In the genomic region with DNA sequence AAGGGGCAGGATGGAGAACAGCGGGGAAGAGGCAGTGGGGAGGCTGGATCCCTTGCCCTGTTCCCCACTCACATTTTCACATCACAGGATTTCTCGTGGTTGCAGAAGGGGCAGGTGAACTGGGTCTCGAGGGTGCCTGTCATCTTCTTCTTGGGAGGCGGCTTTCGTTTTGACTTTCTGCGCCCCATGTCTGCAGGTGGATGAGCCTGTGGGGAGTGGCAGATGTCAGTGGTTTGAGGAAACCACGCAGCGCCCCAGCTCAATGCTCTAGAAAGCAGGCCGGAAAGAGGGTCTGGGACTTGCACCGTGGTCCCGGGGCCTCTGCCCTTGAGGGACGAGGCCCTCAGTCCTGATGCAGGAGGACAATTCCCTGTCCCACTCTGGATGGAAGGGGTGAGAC, we compare ENCODE assay signal across 20 cellular contexts. TPM values are rescaled to one million over a fixed set of nuclear protein-coding genes. Genes with fewer than 3 reads are reported as not detected.
DNase-seq lines count a peak whose midpoint lies in the region; ATAC-seq, FAIRE-seq and TF ChIP-seq lines count a peak whose summit lies in the region.
"Had no signal": no experiment of that assay in that cellular context is flagged by ENCODE, and none has a peak within 500 bp of the region (broad histone marks: within the 10 kb centered on the region; RNA-seq: fewer than 3 reads in every experiment).

No MANE protein-coding gene starts in this region.

- H3K27ac Mint-ChIP-seq in activated CD4-positive, alpha-beta T cell treated with anti-CD3 and anti-CD28 coated beads, Interleukin-2, amount 10 ng/mL, durations not matched to agents 24 days and 14 days: peak overlapping the region; percentile 27
- peak overlapping the region; percentile 34 for H3K27ac Mint-ChIP-seq in T-helper 17 cell
- no peak overlapping the region for H3K27ac Mint-ChIP-seq in neural crest cell (ENCODE audit: unreplicated experiment)

- H3K4me1 ChIP-seq in A673 (ENCODE audit: insufficient read depth, low read length, poor library complexity, severe bottlenecking): peaks cover 6% of the 10 kb centered on the region

- peak; percentile 78 for FAIRE-seq in GM12891 (lab: Jason Lieb, UNC)
- FAIRE-seq: RCC 7860 had no signal

- no TSS peak for BruUV-seq in A673 (replicated peaks; lab: Mats Ljungman, UMichigan)

- CTCF ChIA-PET in A673 (lab: Charles Lee): no interaction called here

- H3K36me3 Mint-ChIP-seq in activated CD4-positive, alpha-beta T cell treated with anti-CD3 and anti-CD28 coated beads, Interleukin-2, amount 10 ng/mL, durations not matched to agents 24 days and 14 days (ENCODE audit: low read depth): peaks cover 32% of the 10 kb centered on the region
- peaks cover 4% of the 10 kb centered on the region for H3K36me3 Mint-ChIP-seq in T-helper 17 cell (ENCODE audit: low read depth)
- peaks cover 5% of the 10 kb centered on the region for H3K36me3 Mint-ChIP-seq in neural crest cell (ENCODE audit: low read depth)

- peaks cover 21% of the 10 kb centered on the region for H3K36me3 ChIP-seq in A673 (ENCODE audit: insufficient read depth, low read length, poor library complexity, severe bottlenecking)

- H3K27ac ChIP-seq in A673 (ENCODE audit: low read depth, low read length, poor library complexity, severe bottlenecking): no peak overlapping the region
- H3K27ac ChIP-seq: coronary artery, upper lobe of right lung had no signal

- TF ChIP-seq POLR2A in GM12891 (IDR thresholded peaks at IDR 0.05; ENCODE audit: low read depth, low read length): no peak

- ATAC-seq in T-helper 17 cell: no peak
- no peak for ATAC-seq in HG02623 (IDR thresholded peaks at IDR 0.05; ENCODE audit: unreplicated experiment)
- ATAC-seq: stimulated activated naive CD8-positive, alpha-beta T cell treated with anti-CD3 and anti-CD28 coated beads, Interleukin-15, Interleukin-2, amounts not matched to agents 100 U/mL and 50 U/mL, for 24 hours; upper lobe of right lung had no signal

- no peak overlapping the region for H3K4me3 ChIP-seq in A673 (ENCODE audit: low read depth, low read length, poor library complexity, severe bottlenecking)
- H3K4me3 ChIP-seq: coronary artery, upper lobe of right lung had no signal

- no peak overlapping the region for H3K4me3 Mint-ChIP-seq in activated CD4-positive, alpha-beta T cell treated with anti-CD3 and anti-CD28 coated beads, Interleukin-2, amount 10 ng/mL, durations not matched to agents 24 days and 14 days
- H3K4me3 Mint-ChIP-seq in T-helper 17 cell (peak overlapping the region; percentile 70), neural crest cell (peak overlapping the region; percentile 67)

- POLR2A ChIA-PET in A673 (lab: Charles Lee; ENCODE audit: low non-redundant PET): no interaction called here

- H3K9me3 Mint-ChIP-seq in activated CD4-positive, alpha-beta T cell treated with anti-CD3 and anti-CD28 coated beads, Interleukin-2, amount 10 ng/mL, durations not matched to agents 24 days and 14 days: no peaks in the 10 kb centered on the region
- no peaks in the 10 kb centered on the region for H3K9me3 Mint-ChIP-seq in neural crest cell

- no peaks in the 10 kb centered on the region for H3K27me3 Mint-ChIP-seq in activated CD4-positive, alpha-beta T cell treated with anti-CD3 and anti-CD28 coated beads, Interleukin-2, amount 10 ng/mL, durations not matched to agents 24 days and 14 days
- H3K27me3 Mint-ChIP-seq in T-helper 17 cell: no peaks in the 10 kb centered on the region
- no peaks in the 10 kb centered on the region for H3K27me3 Mint-ChIP-seq in neural crest cell (ENCODE audit: low read depth)

- DNase-seq in activated CD4-positive, alpha-beta T cell treated with anti-CD3 and anti-CD28 coated beads, Interleukin-2, amount 10 ng/mL, durations not matched to agents 24 days and 14 days: no peak
- no peak for DNase-seq in activated CD4-positive, alpha-beta T cell treated with anti-CD3 and anti-CD28 coated beads for 48 hours
- DNase-seq in GM12891 (ENCODE audit: insufficient read length, low spot score) (no peak), T-helper 17 cell (no peak), neural crest cell (ENCODE audit: low read depth, low spot score) (no peak), A673 (ENCODE audit: low spot score) (no peak)
- DNase-seq in stimulated activated naive CD4-positive, alpha-beta T cell (lab: John Stamatoyannopoulos, UW): no peak
- DNase-seq: 8988T; activated naive CD4-positive, alpha-beta T cell; GDM1; KBM-7; mammary epithelial cell; NCI-H1694 treated with DMSO at 0.1 percent for 48 hours; NCI-H345; stimulated activated naive CD8-positive, alpha-beta T cell treated with anti-CD3 and anti-CD28 coated beads, Interleukin-15, Interleukin-2, amounts not matched to agents 100 U/mL and 50 U/mL, for 24 hours; T-helper 9 cell; upper lobe of right lung had no signal

- intact Hi-C loops in activated CD4-positive, alpha-beta T cell treated with anti-CD3 and anti-CD28 coated beads, Interleukin-2, amount 10 ng/mL, durations not matched to agents 24 days and 14 days (cut with micrococcal nuclease): no loop called here
- intact Hi-C loops in A673 (cut with micrococcal nuclease; ENCODE audit: unreplicated experiment): no loop called here

- H3K9me3 ChIP-seq in T-helper 17 cell (ENCODE audit: control insufficient read depth, low read length, poor library complexity, severe bottlenecking) (no peaks in the 10 kb centered on the region), A673 (ENCODE audit: low read depth, low read length, poor library complexity, severe bottlenecking) (no peaks in the 10 kb centered on the region)
- H3K9me3 ChIP-seq: upper lobe of right lung had no signal

- TF ChIP-seq CTCF in neural crest cell (conservative IDR thresholded peaks at IDR 0.05) (no peak), A673 (conservative IDR thresholded peaks at IDR 0.05; ENCODE audit: low read depth, low read length) (no peak)

- H3K27me3 ChIP-seq in A673 (replicated peaks; ENCODE audit: insufficient read depth, low read depth, low read length, poor library complexity): no peaks in the 10 kb centered on the region
- H3K27me3 ChIP-seq: upper lobe of right lung had no signal

- H3K4me1 Mint-ChIP-seq in activated CD4-positive, alpha-beta T cell treated with anti-CD3 and anti-CD28 coated beads, Interleukin-2, amount 10 ng/mL, durations not matched to agents 24 days and 14 days: peaks cover 29% of the 10 kb centered on the region
- H3K4me1 Mint-ChIP-seq in T-helper 17 cell: peaks cover 30% of the 10 kb centered on the region
- H3K4me1 Mint-ChIP-seq in neural crest cell: peaks cover 17% of the 10 kb centered on the region

TF ChIP-seq in GM12891, 5 proteins besides CTCF, POLR2A, EP300 and RAD21:
- TF ChIP-seq POU2F2 (IDR thresholded peaks at IDR 0.05; ENCODE audit: low read depth, low read length) (0 out of 2 replicates have a peak, but pooled peaks have one; percentile 18), PAX5 (IDR thresholded peaks at IDR 0.05; ENCODE audit: insufficient read depth, low read length, severe bottlenecking) (no peak)

RNA-seq across cellular contexts. Expression of a gene that starts 4.9 kb away (rescaled TPM):
- 71.9 and 74.2 TPM in 2 replicates for total RNA-seq in activated CD4-positive, alpha-beta T cell treated with anti-CD3 and anti-CD28 coated beads, Interleukin-2, amount 10 ng/mL, durations not matched to agents 24 days and 14 days
- polyA plus RNA-seq in GM12891 (2012; ENCODE audit: low read depth, missing spikeins): 63.9 TPM
- 10 to 100 TPM; 33.9 to 40.6 TPM for total RNA-seq in T-helper 17 cell
- 69.8 and 70.0 TPM in 2 replicates for total RNA-seq in neural crest cell
- total RNA-seq in A673 (2021): 83.5 and 97.9 TPM in 2 replicates

RNA-seq across cellular contexts. Expression of a gene that starts 15.5 kb away (rescaled TPM):
- total RNA-seq in activated CD4-positive, alpha-beta T cell treated with anti-CD3 and anti-CD28 coated beads, Interleukin-2, amount 10 ng/mL, durations not matched to agents 24 days and 14 days: not detected in 2 replicates
- 0.17 TPM for polyA plus RNA-seq in GM12891 (2012; ENCODE audit: low read depth, missing spikeins)
- total RNA-seq in T-helper 17 cell (1 to 10 TPM in 1 of 2 donors, not detected in 1; 2.6 TPM), neural crest cell (1.6 and 1.8 TPM in 2 replicates), A673 (2021) (0.60 TPM in 1 of 2 replicates, not detected in the other)

RNA-seq across cellular contexts. Expression of a gene that starts 23.3 kb away (rescaled TPM):
- total RNA-seq in activated CD4-positive, alpha-beta T cell treated with anti-CD3 and anti-CD28 coated beads, Interleukin-2, amount 10 ng/mL, durations not matched to agents 24 days and 14 days: 8.2 and 9.5 TPM in 2 replicates
- 26.1 TPM for polyA plus RNA-seq in GM12891 (2012; ENCODE audit: low read depth, missing spikeins)
- total RNA-seq in T-helper 17 cell (10 to 100 TPM; 14.6 to 18.2 TPM), neural crest cell (1.2 and 2.5 TPM in 2 replicates), A673 (2021) (not detected in 2 replicates)

RNA-seq across cellular contexts. Expression of a gene that starts 25.2 kb away (rescaled TPM):
- 39.7 and 41.6 TPM in 2 replicates for total RNA-seq in activated CD4-positive, alpha-beta T cell treated with anti-CD3 and anti-CD28 coated beads, Interleukin-2, amount 10 ng/mL, durations not matched to agents 24 days and 14 days
- 27.1 TPM for polyA plus RNA-seq in GM12891 (2012; ENCODE audit: low read depth, missing spikeins)
- 10 to 100 TPM; 22.6 to 23.9 TPM for total RNA-seq in T-helper 17 cell
- total RNA-seq in neural crest cell: 46.0 and 49.4 TPM in 2 replicates
- 64.7 and 74.8 TPM in 2 replicates for total RNA-seq in A673 (2021)

RNA-seq across cellular contexts. Expression of a gene that starts 43.1 kb away (rescaled TPM):
- total RNA-seq in activated CD4-positive, alpha-beta T cell treated with anti-CD3 and anti-CD28 coated beads, Interleukin-2, amount 10 ng/mL, durations not matched to agents 24 days and 14 days: 5.2 and 7.1 TPM in 2 replicates
- polyA plus RNA-seq in GM12891 (2012; ENCODE audit: low read depth, missing spikeins): 4.1 TPM
- total RNA-seq in T-helper 17 cell (1 to 10 TPM; 4.9 to 6.0 TPM), neural crest cell (22.2 and 26.9 TPM in 2 replicates), A673 (2021) (13.9 and 14.0 TPM in 2 replicates)
